Comparison of ENCODE assay signal across 1 cellular context in genomic region chrX:370244-370962, GRCh38.
TF ChIP-seq lines count a peak whose summit lies in the region.

No MANE protein-coding gene starts in this region.

TF ChIP-seq in K562, 482 proteins besides CTCF, POLR2A, EP300 and RAD21:
- TF ChIP-seq TCF3 (CRISPR knock-in tag; IDR thresholded peaks at IDR 0.05) = no peak
- TF ChIP-seq, protein P1, sequence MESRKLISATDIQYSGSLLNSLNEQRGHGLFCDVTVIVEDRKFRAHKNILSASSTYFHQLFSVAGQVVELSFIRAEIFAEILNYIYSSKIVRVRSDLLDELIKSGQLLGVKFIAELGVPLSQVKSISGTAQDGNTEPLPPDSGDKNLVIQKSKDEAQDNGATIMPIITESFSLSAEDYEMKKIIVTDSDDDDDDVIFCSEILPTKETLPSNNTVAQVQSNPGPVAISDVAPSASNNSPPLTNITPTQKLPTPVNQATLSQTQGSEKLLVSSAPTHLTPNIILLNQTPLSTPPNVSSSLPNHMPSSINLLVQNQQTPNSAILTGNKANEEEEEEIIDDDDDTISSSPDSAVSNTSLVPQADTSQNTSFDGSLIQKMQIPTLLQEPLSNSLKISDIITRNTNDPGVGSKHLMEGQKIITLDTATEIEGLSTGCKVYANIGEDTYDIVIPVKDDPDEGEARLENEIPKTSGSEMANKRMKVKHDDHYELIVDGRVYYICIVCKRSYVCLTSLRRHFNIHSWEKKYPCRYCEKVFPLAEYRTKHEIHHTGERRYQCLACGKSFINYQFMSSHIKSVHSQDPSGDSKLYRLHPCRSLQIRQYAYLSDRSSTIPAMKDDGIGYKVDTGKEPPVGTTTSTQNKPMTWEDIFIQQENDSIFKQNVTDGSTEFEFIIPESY (CRISPR knock-in tag; IDR thresholded peaks at IDR 0.05) = peak; percentile 50; the same call in 1 of the 2 replicates
